Comparison of ENCODE assay signal across 21 cellular contexts in genomic region chr1:219337588-219337987, GRCh38.
"Had no signal": no experiment of that assay in that cellular context is flagged by ENCODE, and none has a peak within 500 bp of the region (broad histone marks: within the 10 kb centered on the region; RNA-seq: fewer than 3 reads in every experiment).

No MANE protein-coding gene starts in this region.

- FAIRE-seq: colon, endothelial cell of umbilical vein, frontal cortex, kidney had no signal

- DNase-seq: dermis blood vessel endothelial cell; dorsolateral prefrontal cortex; effector CD4-positive, alpha-beta T cell; effector memory CD4-positive, alpha-beta T cell; foreskin keratinocyte; heart left ventricle; hypothalamus; immature natural killer cell; islet precursor cell; kidney; kidney glomerular epithelial cell; left colon; left lung; left ventricle myocardium superior; lower lobe of right lung; mesenchymal stem cell; naive thymus-derived CD4-positive, alpha-beta T cell had no signal

- ATAC-seq: foreskin keratinocyte; gastroesophageal sphincter; heart left ventricle; left colon; left lung; left ventricle myocardium superior; lower lobe of right lung; naive thymus-derived CD4-positive, alpha-beta T cell had no signal
